Comparison of ENCODE assay signal across 1 cellular context in the genomic region with DNA sequence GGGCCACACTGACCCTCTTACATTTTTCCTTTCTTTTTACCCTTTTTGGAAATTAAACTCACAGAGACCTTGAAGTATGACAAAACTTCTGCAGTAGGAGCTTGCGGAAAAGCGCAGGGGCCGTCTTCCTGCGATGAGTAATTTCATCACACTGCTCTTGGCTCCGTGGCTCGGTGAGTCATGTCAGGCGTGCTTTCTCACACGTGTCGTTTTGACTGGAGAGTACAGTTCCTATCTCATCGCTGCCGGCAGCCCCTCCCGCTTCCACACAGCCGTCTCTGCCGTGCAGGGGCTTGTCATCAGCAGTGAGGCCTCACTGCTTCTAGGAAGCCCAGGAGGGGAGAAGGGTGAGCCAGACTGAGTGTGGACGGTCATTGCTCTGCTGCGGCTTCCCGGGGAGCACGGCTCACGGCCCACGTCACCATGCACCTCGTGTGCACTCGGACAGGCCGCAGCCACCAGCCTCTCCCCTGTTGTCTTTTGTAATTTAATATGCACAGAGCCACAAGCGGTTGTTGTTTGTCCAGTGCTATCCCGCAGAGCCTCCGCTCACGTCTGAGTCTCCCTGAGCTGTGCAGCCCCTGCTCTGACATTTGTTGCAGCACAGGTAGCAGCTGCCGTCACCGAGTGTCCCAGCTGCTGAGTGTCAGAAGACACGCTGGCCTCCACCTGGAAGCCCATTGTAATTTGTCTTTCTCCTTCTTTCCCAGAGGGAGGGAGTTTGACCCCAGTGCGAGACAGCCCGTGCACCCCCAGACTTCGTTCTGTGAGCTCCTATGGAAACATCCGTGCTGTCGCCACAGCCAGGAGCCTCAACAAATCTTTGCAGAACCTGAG.
TF ChIP-seq lines count a peak whose summit lies in the region.

No MANE protein-coding gene starts in this region.

TF ChIP-seq in GM12878, 131 proteins besides CTCF, POLR2A, EP300 and RAD21 (continued from another document and continues in another):
- TF ChIP-seq, protein P1, sequence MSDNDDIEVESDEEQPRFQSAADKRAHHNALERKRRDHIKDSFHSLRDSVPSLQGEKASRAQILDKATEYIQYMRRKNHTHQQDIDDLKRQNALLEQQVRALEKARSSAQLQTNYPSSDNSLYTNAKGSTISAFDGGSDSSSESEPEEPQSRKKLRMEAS (IDR thresholded peaks at IDR 0.05; ENCODE audit: low read depth, low read length): peak; percentile 72; the same call in 1 of the 2 replicates
- TF ChIP-seq HCFC1 (IDR thresholded peaks at IDR 0.05; ENCODE audit: low read length) (no peak), JUND (IDR thresholded peaks at IDR 0.05; ENCODE audit: low read depth, low read length) (peak; percentile 62), CREM (IDR thresholded peaks at IDR 0.05; ENCODE audit: low read depth) (peak; percentile 91), ESRRA (IDR thresholded peaks at IDR 0.05; ENCODE audit: low read length) (no peak), KLF5 (IDR thresholded peaks at IDR 0.05; ENCODE audit: partially characterized antibody) (no peak), HDGF (IDR thresholded peaks at IDR 0.05) (peak; percentile 74; the same call in 1 of the 2 replicates), PML (IDR thresholded peaks at IDR 0.05; ENCODE audit: low read length) (peak; percentile 71; the same call in 1 of the 2 replicates), MYC (IDR thresholded peaks at IDR 0.05; ENCODE audit: insufficient read depth, insufficient read length, insufficient replicate concordance, low read length, severe bottlenecking) (no peak), CREB1 (IDR thresholded peaks at IDR 0.05; ENCODE audit: low read depth) (peak; percentile 90), BCL11A (IDR thresholded peaks at IDR 0.05; ENCODE audit: low read depth, low read length) (peak; percentile 52; the same call in 1 of the 2 replicates), FOXK2 (IDR thresholded peaks at IDR 0.05) (no peak), EED (IDR thresholded peaks at IDR 0.05; ENCODE audit: low read depth) (peak; percentile 78; the same call in 1 of the 2 replicates), IRF4 (IDR thresholded peaks at IDR 0.05; ENCODE audit: low read depth, low read length) (peak; percentile 87), RCOR1 (conservative IDR thresholded peaks at IDR 0.05; ENCODE audit: low read depth, low read length) (no peak), LARP7 (IDR thresholded peaks at IDR 0.05) (no peak), JUNB (IDR thresholded peaks at IDR 0.05) (peak; percentile 92), MXI1 (IDR thresholded peaks at IDR 0.05; ENCODE audit: low read depth, low read length) (peak; percentile 92), CEBPB (IDR thresholded peaks at IDR 0.05; ENCODE audit: borderline replicate concordance in 1 of 2, low read depth in 2 of 2, low read length in 2 of 2) (no peak), SREBF1 (IDR thresholded peaks at IDR 0.05; ENCODE audit: low read length) (no peak), TBL1XR1 (IDR thresholded peaks at IDR 0.05; ENCODE audit: low read depth, low read length) (peak; percentile 28; the same call in 1 of the 2 replicates), ATF7 (IDR thresholded peaks at IDR 0.05; ENCODE audit: low read depth) (peak; percentile 74), POU2F2 (IDR thresholded peaks at IDR 0.05; ENCODE audit: borderline replicate concordance, low read depth, low read length) (0 out of 3 replicates have a peak, but pooled peaks have one; percentile 48), GABPA (IDR thresholded peaks at IDR 0.05; ENCODE audit: low read depth) (peak; percentile 65), NR2C1 (IDR thresholded peaks at IDR 0.05) (no peak), TCF12 (IDR thresholded peaks at IDR 0.05; ENCODE audit: low read depth, low read length) (peak; percentile 72; the same call in 1 of the 2 replicates), BHLHE40 (IDR thresholded peaks at IDR 0.05; ENCODE audit: borderline replicate concordance in 1 of 2, low read depth in 2 of 2, low read length in 1 of 2) (peak; percentile 97 to 98), RAD51 (IDR thresholded peaks at IDR 0.05) (0 out of 2 replicates have a peak, but pooled peaks have one; percentile 14), FOXM1 (IDR thresholded peaks at IDR 0.05; ENCODE audit: low read depth, low read length) (peak; percentile 75), MEF2B (IDR thresholded peaks at IDR 0.05; ENCODE audit: partially characterized antibody, poor library complexity, severe bottlenecking) (peak; percentile 15), NBN (IDR thresholded peaks at IDR 0.05) (peak; percentile 72; the same call in 1 of the 2 replicates), TAF1 (IDR thresholded peaks at IDR 0.05; ENCODE audit: borderline replicate concordance, low read depth, low read length) (0 out of 2 replicates have a peak, but pooled peaks have one; percentile 20), CBFB (IDR thresholded peaks at IDR 0.05; ENCODE audit: low read depth) (peak; percentile 54; the same call in 1 of the 2 replicates), MTA2 (IDR thresholded peaks at IDR 0.05; ENCODE audit: low read depth) (peak; percentile 44; the same call in 1 of the 2 replicates), RELA (IDR thresholded peaks at IDR 0.05; ENCODE audit: borderline replicate concordance, partially characterized antibody) (peak; percentile 6), KDM1A (IDR thresholded peaks at IDR 0.05; ENCODE audit: borderline replicate concordance) (no peak), RUNX3 (IDR thresholded peaks at IDR 0.05; ENCODE audit: low read length) (peak; percentile 64), IKZF1 (conservative IDR thresholded peaks at IDR 0.05) (peak; percentile 50; the same call in 1 of the 2 replicates), SPI1 (IDR thresholded peaks at IDR 0.05; ENCODE audit: borderline replicate concordance, insufficient read depth, low read depth, low read length) (0 out of 2 replicates have a peak, but pooled peaks have one; percentile 15), SMARCA5 (IDR thresholded peaks at IDR 0.05) (peak; percentile 16; the same call in 1 of the 2 replicates)
- TF ChIP-seq, protein P2, sequence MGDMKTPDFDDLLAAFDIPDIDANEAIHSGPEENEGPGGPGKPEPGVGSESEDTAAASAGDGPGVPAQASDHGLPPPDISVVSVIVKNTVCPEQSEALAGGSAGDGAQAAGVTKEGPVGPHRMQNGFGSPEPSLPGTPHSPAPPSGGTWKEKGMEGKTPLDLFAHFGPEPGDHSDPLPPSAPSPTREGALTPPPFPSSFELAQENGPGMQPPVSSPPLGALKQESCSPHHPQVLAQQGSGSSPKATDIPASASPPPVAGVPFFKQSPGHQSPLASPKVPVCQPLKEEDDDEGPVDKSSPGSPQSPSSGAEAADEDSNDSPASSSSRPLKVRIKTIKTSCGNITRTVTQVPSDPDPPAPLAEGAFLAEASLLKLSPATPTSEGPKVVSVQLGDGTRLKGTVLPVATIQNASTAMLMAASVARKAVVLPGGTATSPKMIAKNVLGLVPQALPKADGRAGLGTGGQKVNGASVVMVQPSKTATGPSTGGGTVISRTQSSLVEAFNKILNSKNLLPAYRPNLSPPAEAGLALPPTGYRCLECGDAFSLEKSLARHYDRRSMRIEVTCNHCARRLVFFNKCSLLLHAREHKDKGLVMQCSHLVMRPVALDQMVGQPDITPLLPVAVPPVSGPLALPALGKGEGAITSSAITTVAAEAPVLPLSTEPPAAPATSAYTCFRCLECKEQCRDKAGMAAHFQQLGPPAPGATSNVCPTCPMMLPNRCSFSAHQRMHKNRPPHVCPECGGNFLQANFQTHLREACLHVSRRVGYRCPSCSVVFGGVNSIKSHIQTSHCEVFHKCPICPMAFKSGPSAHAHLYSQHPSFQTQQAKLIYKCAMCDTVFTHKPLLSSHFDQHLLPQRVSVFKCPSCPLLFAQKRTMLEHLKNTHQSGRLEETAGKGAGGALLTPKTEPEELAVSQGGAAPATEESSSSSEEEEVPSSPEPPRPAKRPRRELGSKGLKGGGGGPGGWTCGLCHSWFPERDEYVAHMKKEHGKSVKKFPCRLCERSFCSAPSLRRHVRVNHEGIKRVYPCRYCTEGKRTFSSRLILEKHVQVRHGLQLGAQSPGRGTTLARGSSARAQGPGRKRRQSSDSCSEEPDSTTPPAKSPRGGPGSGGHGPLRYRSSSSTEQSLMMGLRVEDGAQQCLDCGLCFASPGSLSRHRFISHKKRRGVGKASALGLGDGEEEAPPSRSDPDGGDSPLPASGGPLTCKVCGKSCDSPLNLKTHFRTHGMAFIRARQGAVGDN (IDR thresholded peaks at IDR 0.05): peak; percentile 89
- TF ChIP-seq, protein P3, sequence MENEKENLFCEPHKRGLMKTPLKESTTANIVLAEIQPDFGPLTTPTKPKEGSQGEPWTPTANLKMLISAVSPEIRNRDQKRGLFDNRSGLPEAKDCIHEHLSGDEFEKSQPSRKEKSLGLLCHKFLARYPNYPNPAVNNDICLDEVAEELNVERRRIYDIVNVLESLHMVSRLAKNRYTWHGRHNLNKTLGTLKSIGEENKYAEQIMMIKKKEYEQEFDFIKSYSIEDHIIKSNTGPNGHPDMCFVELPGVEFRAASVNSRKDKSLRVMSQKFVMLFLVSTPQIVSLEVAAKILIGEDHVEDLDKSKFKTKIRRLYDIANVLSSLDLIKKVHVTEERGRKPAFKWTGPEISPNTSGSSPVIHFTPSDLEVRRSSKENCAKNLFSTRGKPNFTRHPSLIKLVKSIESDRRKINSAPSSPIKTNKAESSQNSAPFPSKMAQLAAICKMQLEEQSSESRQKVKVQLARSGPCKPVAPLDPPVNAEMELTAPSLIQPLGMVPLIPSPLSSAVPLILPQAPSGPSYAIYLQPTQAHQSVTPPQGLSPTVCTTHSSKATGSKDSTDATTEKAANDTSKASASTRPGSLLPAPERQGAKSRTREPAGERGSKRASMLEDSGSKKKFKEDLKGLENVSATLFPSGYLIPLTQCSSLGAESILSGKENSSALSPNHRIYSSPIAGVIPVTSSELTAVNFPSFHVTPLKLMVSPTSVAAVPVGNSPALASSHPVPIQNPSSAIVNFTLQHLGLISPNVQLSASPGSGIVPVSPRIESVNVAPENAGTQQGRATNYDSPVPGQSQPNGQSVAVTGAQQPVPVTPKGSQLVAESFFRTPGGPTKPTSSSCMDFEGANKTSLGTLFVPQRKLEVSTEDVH (IDR thresholded peaks at IDR 0.05; ENCODE audit: low read depth, partially characterized antibody): no peak
- TF ChIP-seq, protein P4, sequence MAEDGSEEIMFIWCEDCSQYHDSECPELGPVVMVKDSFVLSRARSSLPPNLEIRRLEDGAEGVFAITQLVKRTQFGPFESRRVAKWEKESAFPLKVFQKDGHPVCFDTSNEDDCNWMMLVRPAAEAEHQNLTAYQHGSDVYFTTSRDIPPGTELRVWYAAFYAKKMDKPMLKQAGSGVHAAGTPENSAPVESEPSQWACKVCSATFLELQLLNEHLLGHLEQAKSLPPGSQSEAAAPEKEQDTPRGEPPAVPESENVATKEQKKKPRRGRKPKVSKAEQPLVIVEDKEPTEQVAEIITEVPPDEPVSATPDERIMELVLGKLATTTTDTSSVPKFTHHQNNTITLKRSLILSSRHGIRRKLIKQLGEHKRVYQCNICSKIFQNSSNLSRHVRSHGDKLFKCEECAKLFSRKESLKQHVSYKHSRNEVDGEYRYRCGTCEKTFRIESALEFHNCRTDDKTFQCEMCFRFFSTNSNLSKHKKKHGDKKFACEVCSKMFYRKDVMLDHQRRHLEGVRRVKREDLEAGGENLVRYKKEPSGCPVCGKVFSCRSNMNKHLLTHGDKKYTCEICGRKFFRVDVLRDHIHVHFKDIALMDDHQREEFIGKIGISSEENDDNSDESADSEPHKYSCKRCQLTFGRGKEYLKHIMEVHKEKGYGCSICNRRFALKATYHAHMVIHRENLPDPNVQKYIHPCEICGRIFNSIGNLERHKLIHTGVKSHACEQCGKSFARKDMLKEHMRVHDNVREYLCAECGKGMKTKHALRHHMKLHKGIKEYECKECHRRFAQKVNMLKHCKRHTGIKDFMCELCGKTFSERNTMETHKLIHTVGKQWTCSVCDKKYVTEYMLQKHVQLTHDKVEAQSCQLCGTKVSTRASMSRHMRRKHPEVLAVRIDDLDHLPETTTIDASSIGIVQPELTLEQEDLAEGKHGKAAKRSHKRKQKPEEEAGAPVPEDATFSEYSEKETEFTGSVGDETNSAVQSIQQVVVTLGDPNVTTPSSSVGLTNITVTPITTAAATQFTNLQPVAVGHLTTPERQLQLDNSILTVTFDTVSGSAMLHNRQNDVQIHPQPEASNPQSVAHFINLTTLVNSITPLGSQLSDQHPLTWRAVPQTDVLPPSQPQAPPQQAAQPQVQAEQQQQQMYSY (CRISPR knock-in tag; IDR thresholded peaks at IDR 0.05): no peak
- TF ChIP-seq, protein P5, sequence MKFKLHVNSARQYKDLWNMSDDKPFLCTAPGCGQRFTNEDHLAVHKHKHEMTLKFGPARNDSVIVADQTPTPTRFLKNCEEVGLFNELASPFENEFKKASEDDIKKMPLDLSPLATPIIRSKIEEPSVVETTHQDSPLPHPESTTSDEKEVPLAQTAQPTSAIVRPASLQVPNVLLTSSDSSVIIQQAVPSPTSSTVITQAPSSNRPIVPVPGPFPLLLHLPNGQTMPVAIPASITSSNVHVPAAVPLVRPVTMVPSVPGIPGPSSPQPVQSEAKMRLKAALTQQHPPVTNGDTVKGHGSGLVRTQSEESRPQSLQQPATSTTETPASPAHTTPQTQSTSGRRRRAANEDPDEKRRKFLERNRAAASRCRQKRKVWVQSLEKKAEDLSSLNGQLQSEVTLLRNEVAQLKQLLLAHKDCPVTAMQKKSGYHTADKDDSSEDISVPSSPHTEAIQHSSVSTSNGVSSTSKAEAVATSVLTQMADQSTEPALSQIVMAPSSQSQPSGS (IDR thresholded peaks at IDR 0.05; ENCODE audit: low read length): peak; percentile 75
- TF ChIP-seq, protein P6, sequence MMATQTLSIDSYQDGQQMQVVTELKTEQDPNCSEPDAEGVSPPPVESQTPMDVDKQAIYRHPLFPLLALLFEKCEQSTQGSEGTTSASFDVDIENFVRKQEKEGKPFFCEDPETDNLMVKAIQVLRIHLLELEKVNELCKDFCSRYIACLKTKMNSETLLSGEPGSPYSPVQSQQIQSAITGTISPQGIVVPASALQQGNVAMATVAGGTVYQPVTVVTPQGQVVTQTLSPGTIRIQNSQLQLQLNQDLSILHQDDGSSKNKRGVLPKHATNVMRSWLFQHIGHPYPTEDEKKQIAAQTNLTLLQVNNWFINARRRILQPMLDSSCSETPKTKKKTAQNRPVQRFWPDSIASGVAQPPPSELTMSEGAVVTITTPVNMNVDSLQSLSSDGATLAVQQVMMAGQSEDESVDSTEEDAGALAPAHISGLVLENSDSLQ (IDR thresholded peaks at IDR 0.05): peak; percentile 67
- TF ChIP-seq, protein P7, sequence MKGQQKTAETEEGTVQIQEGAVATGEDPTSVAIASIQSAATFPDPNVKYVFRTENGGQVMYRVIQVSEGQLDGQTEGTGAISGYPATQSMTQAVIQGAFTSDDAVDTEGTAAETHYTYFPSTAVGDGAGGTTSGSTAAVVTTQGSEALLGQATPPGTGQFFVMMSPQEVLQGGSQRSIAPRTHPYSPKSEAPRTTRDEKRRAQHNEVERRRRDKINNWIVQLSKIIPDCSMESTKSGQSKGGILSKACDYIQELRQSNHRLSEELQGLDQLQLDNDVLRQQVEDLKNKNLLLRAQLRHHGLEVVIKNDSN (IDR thresholded peaks at IDR 0.05; ENCODE audit: borderline replicate concordance, extremely low read length, insufficient read depth, low read depth, low read length): peak; percentile 12
